Comparison of ENCODE assay signal across 8 cellular contexts in the genomic region with DNA sequence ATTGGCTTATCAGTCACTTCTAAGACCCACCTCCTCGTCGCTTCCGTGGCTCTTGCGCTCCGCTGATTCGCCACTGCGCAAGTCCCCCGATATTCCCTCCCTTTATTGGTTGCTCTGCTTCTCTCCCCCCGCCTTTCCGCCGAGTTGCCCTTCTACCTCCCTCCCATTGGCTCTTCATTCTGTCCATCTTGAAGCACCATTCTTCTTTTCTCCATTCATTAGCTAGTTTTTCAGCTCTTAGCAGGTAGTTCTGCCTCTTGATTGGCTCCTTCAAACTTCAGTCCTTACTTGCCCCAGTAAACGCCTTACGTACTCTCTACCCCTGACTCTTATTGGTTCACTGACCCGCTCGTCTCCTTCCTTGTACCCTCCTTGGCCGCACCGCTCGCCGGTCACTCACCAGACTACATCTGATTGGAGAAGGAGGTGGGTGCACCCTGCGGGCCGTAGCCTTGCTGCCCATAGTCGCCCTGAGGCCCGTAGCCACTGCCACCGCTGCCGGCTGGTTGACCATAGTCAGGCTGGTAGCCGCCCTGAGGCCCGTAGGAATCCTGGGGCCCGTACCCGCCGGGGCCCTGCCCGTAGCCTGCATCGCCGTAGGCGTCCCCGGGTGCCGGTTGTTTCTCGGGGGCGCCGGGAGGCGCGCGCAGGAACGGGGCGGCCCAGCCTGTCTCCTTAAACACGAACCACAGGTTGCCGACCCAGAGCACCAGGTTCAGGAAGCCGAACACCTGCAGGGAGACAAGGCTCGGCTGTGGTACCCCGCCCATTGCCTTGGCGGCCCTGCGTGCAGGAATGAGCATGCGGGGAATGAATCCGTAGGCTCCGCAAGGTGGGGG. TPM values are rescaled to one million over a fixed set of nuclear protein-coding genes. Genes with fewer than 3 reads are reported as not detected.
DNase-seq lines count a peak whose midpoint lies in the region; ATAC-seq and TF ChIP-seq lines count a peak whose summit lies in the region.

No MANE protein-coding gene starts in this region.

- peak overlapping the region; percentile 96 for H3K4me3 Mint-ChIP-seq in activated CD4-positive, alpha-beta T cell treated with anti-CD3 and anti-CD28 coated beads for 36 hours

- intact Hi-C loops in activated CD4-positive, alpha-beta T cell treated with anti-CD3 and anti-CD28 coated beads for 36 hours (cut with DNase I, micrococcal nuclease): loop anchor here (1.0 to 5.0 kb wide), 6 partner anchors 9 to 81 kb away; partner anchors contain the start of genes SYP (in 2 of the 2), CACNA1F (in 1 of the 2) and PPP1R3F (in 1 of the 2)

- peaks cover 23% of the 10 kb centered on the region for H3K4me1 Mint-ChIP-seq in activated CD4-positive, alpha-beta T cell treated with anti-CD3 and anti-CD28 coated beads for 36 hours

- DNase-seq in AG10803 (ENCODE audit: low read depth): peak; percentile 100
- peak; percentile 100 for DNase-seq in NCI-H345 treated with DMSO at 0.1 percent for 48 hours (lab: John Stamatoyannopoulos, UW; ENCODE audit: unreplicated experiment)
- peak; percentile 89 for DNase-seq in activated CD4-positive, alpha-beta T cell treated with anti-CD3 and anti-CD28 coated beads for 36 hours
- DNase-seq in choroid plexus epithelial cell (ENCODE audit: low read depth): peak; percentile 100
- peak; percentile 97 for DNase-seq in kidney glomerular epithelial cell (lab: John Stamatoyannopoulos, UW)
- DNase-seq in stimulated activated CD4-positive, alpha-beta T cell treated with anti-CD3 and anti-CD28 coated beads, Interleukin-1b, Interleukin-23, amount 100 ng/mL, for 48 hours: peak; percentile 88

- CTCF ChIA-PET in activated CD4-positive, alpha-beta T cell treated with anti-CD3 and anti-CD28 coated beads for 36 hours (lab: Charles Lee): interaction anchor here (0.6 to 2.5 kb wide), 8 partner anchors 9 to 271 kb away, joined by 3 to 8 read pairs (median 4); no protein-coding TSS in a partner anchor

- peak overlapping the region; percentile 97 for H3K27ac Mint-ChIP-seq in activated CD4-positive, alpha-beta T cell treated with anti-CD3 and anti-CD28 coated beads for 36 hours

- ATAC-seq in GM19035 (IDR thresholded peaks at IDR 0.05; ENCODE audit: unreplicated experiment) (peak; percentile 86), HG03342 (IDR thresholded peaks at IDR 0.05; ENCODE audit: unreplicated experiment) (peak; percentile 88)
- peak; percentile 91 for ATAC-seq in activated CD4-positive, alpha-beta T cell treated with anti-CD3 and anti-CD28 coated beads for 36 hours

- peaks cover 2% of the 10 kb centered on the region for H3K36me3 Mint-ChIP-seq in activated CD4-positive, alpha-beta T cell treated with anti-CD3 and anti-CD28 coated beads for 36 hours (ENCODE audit: low read depth)

- TF ChIP-seq CTCF in AG10803 (conservative IDR thresholded peaks at IDR 0.05; ENCODE audit: low read length) (no peak), choroid plexus epithelial cell (conservative IDR thresholded peaks at IDR 0.05; ENCODE audit: low read depth, low read length) (no peak)

- POLR2A ChIA-PET in activated CD4-positive, alpha-beta T cell treated with anti-CD3 and anti-CD28 coated beads for 36 hours (lab: Charles Lee): interaction anchor here (0.7 to 1.3 kb wide), 6 partner anchors 19 to 78 kb away, joined by 3 to 6 read pairs (median 3); partner anchors contain the start of genes CCDC22 and PLP2

- peak overlapping the region; percentile 72 for H3K4me3 ChIP-seq in AG10803 (ENCODE audit: low read length)
- peak overlapping the region; percentile 78 for H3K4me3 ChIP-seq in choroid plexus epithelial cell (ENCODE audit: low read depth, low read length)

- H3K27me3 Mint-ChIP-seq in activated CD4-positive, alpha-beta T cell treated with anti-CD3 and anti-CD28 coated beads for 36 hours: no peaks in the 10 kb centered on the region

- H3K9me3 Mint-ChIP-seq in activated CD4-positive, alpha-beta T cell treated with anti-CD3 and anti-CD28 coated beads for 36 hours (ENCODE audit: low read depth): no peaks in the 10 kb centered on the region

RNA-seq across cellular contexts. Expression of gene PRICKLE3, which starts 5.1 kb away (rescaled TPM):
- 10 to 100 TPM; 22.3 to 23.0 TPM for total RNA-seq in activated CD4-positive, alpha-beta T cell treated with anti-CD3 and anti-CD28 coated beads for 36 hours

RNA-seq across cellular contexts. Expression of gene SYP, which starts 8.7 kb away (rescaled TPM):
- total RNA-seq in activated CD4-positive, alpha-beta T cell treated with anti-CD3 and anti-CD28 coated beads for 36 hours: 1 to 10 TPM; 7.2 to 8.5 TPM

RNA-seq across cellular contexts. Expression of gene PLP2, which starts 19.6 kb away (rescaled TPM):
- total RNA-seq in activated CD4-positive, alpha-beta T cell treated with anti-CD3 and anti-CD28 coated beads for 36 hours: 100 to 1,000 TPM; 174 to 202 TPM

RNA-seq across cellular contexts. Expression of gene MAGIX, which starts 28.7 kb away (rescaled TPM):
- total RNA-seq in activated CD4-positive, alpha-beta T cell treated with anti-CD3 and anti-CD28 coated beads for 36 hours: 1 to 10 TPM in 1 of 2 experiments, under 1 TPM in 1; 0.49 to 1.3 TPM

RNA-seq across cellular contexts. Expression of gene CACNA1F, which starts 41.9 kb away (rescaled TPM):
- under 1 TPM; 0.65 to 0.87 TPM for total RNA-seq in activated CD4-positive, alpha-beta T cell treated with anti-CD3 and anti-CD28 coated beads for 36 hours

Comparison
In these comparisons a context has a peak if more than half of its experiments do, and no peak if none do; other contexts are left out.
1. Peak in every context shown above with its lines: DNase-seq, ATAC-seq and H3K4me3 ChIP-seq.